21 cellular contexts compared by ENCODE assay signal in the genomic region with DNA sequence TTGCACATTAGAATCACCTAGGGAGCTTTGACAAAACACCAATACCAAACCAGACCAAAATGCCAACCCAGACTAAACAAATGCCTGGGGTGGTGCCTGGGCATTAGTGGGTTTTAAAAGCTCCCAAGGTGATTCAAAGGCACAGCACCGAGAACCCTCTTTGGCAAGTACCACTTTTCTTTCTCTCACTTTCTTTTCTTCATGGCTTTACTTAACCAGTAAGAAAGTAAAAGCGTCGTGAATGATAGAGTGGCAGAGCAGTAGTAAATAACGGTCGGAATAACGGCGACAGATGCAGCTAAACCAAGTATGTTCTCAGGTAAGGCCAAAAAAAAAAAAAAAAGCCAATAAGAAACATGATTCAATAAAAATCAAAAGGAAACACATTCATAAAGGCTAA. TPM values are rescaled to one million over a fixed set of nuclear protein-coding genes. Genes with fewer than 3 reads are reported as not detected.
DNase-seq lines count a peak whose midpoint lies in the region; ATAC-seq and TF ChIP-seq lines count a peak whose summit lies in the region.
"Had no signal": no experiment of that assay in that cellular context is flagged by ENCODE, and none has a peak within 500 bp of the region (broad histone marks: within the 10 kb centered on the region; RNA-seq: fewer than 3 reads in every experiment).

No MANE protein-coding gene starts in this region.

- H3K27me3 ChIP-seq in right atrium auricular region = no peaks in the 10 kb centered on the region
- H3K27me3 ChIP-seq in endocrine pancreas (ENCODE audit: control insufficient read depth, insufficient read depth, low read length) = no peaks in the 10 kb centered on the region
- H3K27me3 ChIP-seq in neural progenitor cell = no peaks in the 10 kb centered on the region
- H3K27me3 ChIP-seq: tibial artery had no signal

- H3K79me2 ChIP-seq in neural progenitor cell (ENCODE audit: low read depth) = peaks cover 100% of the 10 kb centered on the region

- intact Hi-C loops in left ventricle myocardium superior (cut with micrococcal nuclease) = no loop called here
- intact Hi-C loops in activated CD4-positive, alpha-beta T cell treated with anti-CD3 and anti-CD28 coated beads for 36 hours (cut with DNase I, micrococcal nuclease) = no loop called here

- H3K27me3 Mint-ChIP-seq in neural progenitor cell (ENCODE audit: insufficient read depth, low read depth) = no peaks in the 10 kb centered on the region
- peaks cover 2% of the 10 kb centered on the region for H3K27me3 Mint-ChIP-seq in activated CD4-positive, alpha-beta T cell treated with anti-CD3 and anti-CD28 coated beads for 36 hours
- H3K27me3 Mint-ChIP-seq: activated naive CD8-positive, alpha-beta T cell treated with anti-CD3 and anti-CD28 coated beads, Interleukin-2, amount 50 U/mL, for 24 hours; stimulated activated memory B cell treated with anti-CD40 and anti-IgM and Interleukin-4, amounts not matched to agents 10 μg/mL and 1 μg/mL and 100 μg/mL, for 72 hours; T-helper 17 cell had no signal

- no peak for DNase-seq in right atrium auricular region (ENCODE audit: low spot score)
- DNase-seq in left ventricle myocardium superior = no peak
- DNase-seq in neural progenitor cell (ENCODE audit: low spot score) = no peak
- no peak for DNase-seq in activated CD4-positive, alpha-beta T cell treated with anti-CD3 and anti-CD28 coated beads for 36 hours
- DNase-seq in SIG-M5 treated with dmso at 0.1 percent for 504 hours (lab: John Stamatoyannopoulos, UW; ENCODE audit: unreplicated experiment) = no peak
- no peak for DNase-seq in NCI-H2029 treated with DMSO at 0.1 percent for 48 hours (lab: John Stamatoyannopoulos, UW)
- DNase-seq: activated gamma-delta T cell; activated naive CD8-positive, alpha-beta T cell treated with anti-CD3 and anti-CD28 coated beads, Interleukin-2, amount 50 U/mL, for 24 hours; CD8-positive, alpha-beta T cell; cortex of kidney; DMS153; mammary epithelial cell; NCI-H1048; NCI-H187 treated with DMSO at 0.1 percent for 48 hours; NCI-H69; T-helper 17 cell; tibial artery had no signal

- H3K4me3 ChIP-seq in right atrium auricular region (no peak overlapping the region), endocrine pancreas (ENCODE audit: control insufficient read depth, insufficient read depth, low read length) (peak overlapping the region; percentile 30), neural progenitor cell (no peak overlapping the region)
- H3K4me3 ChIP-seq: SK-N-MC, tibial artery had no signal

- no peak overlapping the region for H3K4me2 ChIP-seq in neural progenitor cell

- no peak overlapping the region for H3K27ac Mint-ChIP-seq in neural progenitor cell
- H3K27ac Mint-ChIP-seq in activated CD4-positive, alpha-beta T cell treated with anti-CD3 and anti-CD28 coated beads for 36 hours = no peak overlapping the region
- H3K27ac Mint-ChIP-seq: activated naive CD8-positive, alpha-beta T cell treated with anti-CD3 and anti-CD28 coated beads, Interleukin-2, amount 50 U/mL, for 24 hours; CD8-positive, alpha-beta T cell; stimulated activated memory B cell treated with anti-CD40 and anti-IgM and Interleukin-4, amounts not matched to agents 10 μg/mL and 1 μg/mL and 100 μg/mL, for 72 hours; T-helper 17 cell had no signal

- H3K9ac ChIP-seq in endocrine pancreas (ENCODE audit: control insufficient read depth, insufficient read depth, low read length) (no peak overlapping the region), neural progenitor cell (no peak overlapping the region)

- no peaks in the 10 kb centered on the region for H3K36me3 ChIP-seq in right atrium auricular region
- H3K36me3 ChIP-seq in endocrine pancreas (ENCODE audit: control insufficient read depth, insufficient read depth, low read length) = no peaks in the 10 kb centered on the region
- H3K36me3 ChIP-seq in neural progenitor cell = peaks cover 10% of the 10 kb centered on the region
- H3K36me3 ChIP-seq: tibial artery had no signal

- peaks cover 46% of the 10 kb centered on the region for H3K4me1 Mint-ChIP-seq in neural progenitor cell
- H3K4me1 Mint-ChIP-seq in activated CD4-positive, alpha-beta T cell treated with anti-CD3 and anti-CD28 coated beads for 36 hours = no peaks in the 10 kb centered on the region
- H3K4me1 Mint-ChIP-seq: activated naive CD8-positive, alpha-beta T cell treated with anti-CD3 and anti-CD28 coated beads, Interleukin-2, amount 50 U/mL, for 24 hours; T-helper 17 cell had no signal

- no peak for ATAC-seq in left ventricle myocardium superior
- ATAC-seq in activated CD4-positive, alpha-beta T cell treated with anti-CD3 and anti-CD28 coated beads for 36 hours = no peak
- no peak for ATAC-seq in GM19023 (IDR thresholded peaks at IDR 0.05; ENCODE audit: unreplicated experiment)
- ATAC-seq: activated naive CD8-positive, alpha-beta T cell treated with anti-CD3 and anti-CD28 coated beads, Interleukin-2, amount 50 U/mL, for 24 hours; CD8-positive, alpha-beta T cell; stimulated activated memory B cell treated with anti-CD40 and anti-IgM and Interleukin-4, amounts not matched to agents 10 μg/mL and 1 μg/mL and 100 μg/mL, for 72 hours; T-helper 17 cell had no signal

- no peak overlapping the region for H2AFZ ChIP-seq in neural progenitor cell (replicated peaks)

- peaks cover 0 to 40% of the 10 kb centered on the region in 2 donors for H3K4me1 ChIP-seq in right atrium auricular region
- H3K4me1 ChIP-seq in endocrine pancreas (ENCODE audit: control insufficient read depth, insufficient read depth, low read length) = peaks cover 39% of the 10 kb centered on the region
- H3K4me1 ChIP-seq in neural progenitor cell = peaks cover 49% of the 10 kb centered on the region

- peaks cover 62% of the 10 kb centered on the region for H3K36me3 Mint-ChIP-seq in neural progenitor cell
- no peaks in the 10 kb centered on the region for H3K36me3 Mint-ChIP-seq in activated CD4-positive, alpha-beta T cell treated with anti-CD3 and anti-CD28 coated beads for 36 hours (ENCODE audit: low read depth)
- H3K36me3 Mint-ChIP-seq: CD8-positive, alpha-beta T cell had no signal

- H3K27ac ChIP-seq in right atrium auricular region (peak overlapping the region; percentile 57 to 80), neural progenitor cell (peak overlapping the region; percentile 71)
- H3K27ac ChIP-seq: SK-N-MC had no signal

- no peaks in the 10 kb centered on the region for H3K9me3 ChIP-seq in right atrium auricular region
- no peaks in the 10 kb centered on the region for H3K9me3 ChIP-seq in endocrine pancreas (ENCODE audit: control insufficient read depth, low read length)
- no peaks in the 10 kb centered on the region for H3K9me3 ChIP-seq in neural progenitor cell (ENCODE audit: low read depth)
- H3K9me3 ChIP-seq: tibial artery had no signal

- CTCF ChIA-PET in activated CD4-positive, alpha-beta T cell treated with anti-CD3 and anti-CD28 coated beads for 36 hours (lab: Charles Lee) = interaction anchor here (0.7 kb wide), 1 partner anchor 11 kb away, joined by 4 read pairs; no protein-coding TSS in a partner anchor

- H3F3A ChIP-seq in neural progenitor cell (ENCODE audit: low read depth) = peaks cover 30% of the 10 kb centered on the region

- H3K4me3 Mint-ChIP-seq in neural progenitor cell = no peak overlapping the region
- H3K4me3 Mint-ChIP-seq in activated CD4-positive, alpha-beta T cell treated with anti-CD3 and anti-CD28 coated beads for 36 hours = no peak overlapping the region
- H3K4me3 Mint-ChIP-seq: activated naive CD8-positive, alpha-beta T cell treated with anti-CD3 and anti-CD28 coated beads, Interleukin-2, amount 50 U/mL, for 24 hours; CD8-positive, alpha-beta T cell; stimulated activated memory B cell treated with anti-CD40 and anti-IgM and Interleukin-4, amounts not matched to agents 10 μg/mL and 1 μg/mL and 100 μg/mL, for 72 hours; T-helper 17 cell had no signal

- peaks cover 19% of the 10 kb centered on the region for H3K9me3 Mint-ChIP-seq in neural progenitor cell
- no peaks in the 10 kb centered on the region for H3K9me3 Mint-ChIP-seq in activated CD4-positive, alpha-beta T cell treated with anti-CD3 and anti-CD28 coated beads for 36 hours (ENCODE audit: low read depth)
- H3K9me3 Mint-ChIP-seq: stimulated activated memory B cell treated with anti-CD40 and anti-IgM and Interleukin-4, amounts not matched to agents 10 μg/mL and 1 μg/mL and 100 μg/mL, for 72 hours had no signal

- TF ChIP-seq CTCF in right atrium auricular region (IDR thresholded peaks at IDR 0.05) = no peak
- no peak for TF ChIP-seq CTCF in neural progenitor cell (IDR thresholded peaks at IDR 0.05)

- POLR2A ChIA-PET in activated CD4-positive, alpha-beta T cell treated with anti-CD3 and anti-CD28 coated beads for 36 hours (lab: Charles Lee) = no interaction called here

- peaks cover 99% of the 10 kb centered on the region for H4K20me1 ChIP-seq in neural progenitor cell (ENCODE audit: low read depth)

RNA-seq across cellular contexts. Expression of gene ZNF608, which starts 49.5 kb away (rescaled TPM):
- 10 to 100 TPM; 29.4 to 38.7 TPM for total RNA-seq in right atrium auricular region
- total RNA-seq in left ventricle myocardium superior = 18.2 TPM
- 168 and 213 TPM in 2 replicates for total RNA-seq in neural progenitor cell (ENCODE audit: low replicate concordance)
- total RNA-seq in activated CD4-positive, alpha-beta T cell treated with anti-CD3 and anti-CD28 coated beads for 36 hours = not detected

Comparison
In these comparisons a context has a peak if more than half of its experiments do, and no peak if none do; other contexts are left out.
1. RNA of gene ZNF608, which starts 49.5 kb away (total RNA-seq): 168 to 213 TPM in neural progenitor cell, 29.4 to 38.7 TPM in right atrium auricular region and 18.2 TPM in left ventricle myocardium superior (single experiment); not detected in activated CD4-positive, alpha-beta T cell treated with anti-CD3 and anti-CD28 coated beads for 36 hours; every median in the first group is over 10 times any median in the second.